ENCODE assay signal across 20 cellular contexts in genomic region chrX:39299615-39300014, GRCh38.
"Had no signal": no experiment of that assay in that cellular context is flagged by ENCODE, and none has a peak within 500 bp of the region (broad histone marks: within the 10 kb centered on the region; RNA-seq: fewer than 3 reads in every experiment).

No MANE protein-coding gene starts in this region.

- H3K27me3 ChIP-seq: esophagus muscularis mucosa, neutrophil, testis, tibial nerve, upper lobe of right lung, vagina had no signal

- H3K4me1 ChIP-seq: esophagus muscularis mucosa, gastrocnemius medialis, spleen, testis, tibial nerve, upper lobe of right lung, vagina had no signal

- H3K4me3 Mint-ChIP-seq: effector memory CD8-positive, alpha-beta T cell had no signal

- H3K27ac ChIP-seq: epithelial cell of prostate, esophagus muscularis mucosa, gastrocnemius medialis, neutrophil, spleen, testis, tibial nerve, upper lobe of right lung, vagina had no signal

- DNase-seq: effector memory CD8-positive, alpha-beta T cell; gastrocnemius medialis; islet precursor cell; mammary epithelial cell; naive thymus-derived CD8-positive, alpha-beta T cell; posterior cingulate gyrus; spleen; stimulated activated CD4-positive, alpha-beta T cell treated with anti-CD3 and anti-CD28 coated beads, Interleukin-15, amount 100 ng/mL, for 24 hours; stimulated activated CD4-positive, alpha-beta T cell treated with anti-CD3 and anti-CD28 coated beads, Interleukin-1b, Interleukin-23, amount 100 ng/mL, for 48 hours; stimulated activated CD4-positive, alpha-beta T cell treated with anti-CD3 and anti-CD28 coated beads, Interleukin-4, amount 100 ng/mL, for 24 hours; stimulated activated naive CD8-positive, alpha-beta T cell treated with anti-CD3 and anti-CD28 coated beads, Interleukin-15, amount 100 ng/mL, for 72 hours; testis; upper lobe of right lung had no signal

- H3K27ac Mint-ChIP-seq: effector memory CD8-positive, alpha-beta T cell had no signal

- ATAC-seq: effector memory CD8-positive, alpha-beta T cell; gastrocnemius medialis; left lobe of liver; naive thymus-derived CD8-positive, alpha-beta T cell; sciatic nerve; upper lobe of right lung had no signal

- H3K4me3 ChIP-seq: esophagus muscularis mucosa, gastrocnemius medialis, spleen, testis, tibial nerve, upper lobe of right lung, vagina had no signal

- H3K9me3 ChIP-seq: gastrocnemius medialis, neutrophil, testis, upper lobe of right lung, vagina had no signal

- H3K27me3 Mint-ChIP-seq: naive thymus-derived CD8-positive, alpha-beta T cell; stimulated activated naive CD8-positive, alpha-beta T cell treated with anti-CD3 and anti-CD28 coated beads, Interleukin-15, amount 100 ng/mL, for 72 hours had no signal

- H3K36me3 ChIP-seq: esophagus muscularis mucosa, gastrocnemius medialis, neutrophil, spleen, tibial nerve, upper lobe of right lung, vagina had no signal
